ENCODE assay signal across 23 cellular contexts in the genomic region with DNA sequence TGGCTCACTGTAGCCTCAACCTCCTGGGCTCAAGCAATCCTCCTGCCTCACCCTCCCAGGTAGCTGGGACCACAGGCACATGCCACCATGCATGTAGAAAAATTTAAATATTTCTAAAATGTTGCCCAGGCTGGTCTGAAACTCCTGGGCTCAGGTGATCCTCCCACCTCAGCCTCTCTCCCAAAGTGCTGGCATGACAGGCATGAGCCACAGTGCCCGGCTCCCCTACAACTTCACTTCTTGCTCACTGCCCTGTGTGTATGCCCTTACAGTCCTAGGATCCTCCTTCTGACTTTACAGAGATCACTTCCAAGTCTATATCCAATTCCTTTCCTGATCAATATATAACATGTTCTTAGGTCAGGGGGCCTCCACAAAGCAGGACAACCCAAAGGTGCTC.
"Had no signal": no experiment of that assay in that cellular context is flagged by ENCODE, and none has a peak within 500 bp of the region (broad histone marks: within the 10 kb centered on the region; RNA-seq: fewer than 3 reads in every experiment).

No MANE protein-coding gene starts in this region.

- H3K4me1 ChIP-seq: SJCRH30 had no signal

- DNase-seq: activated CD4-positive, alpha-beta T cell treated with anti-CD3 and anti-CD28 coated beads, Interleukin-2, amount 10 ng/mL, durations not matched to agents 7 days and 5 days; activated CD4-positive, alpha-beta T cell treated with anti-CD3 and anti-CD28 coated beads, Interleukin-2, amount 50 U/mL, for 48 hours; activated CD8-positive, alpha-beta T cell treated with anti-CD3 and anti-CD28 coated beads, Interleukin-2, amount 10 ng/mL, durations not matched to agents 7 days and 5 days; activated gamma-delta T cell treated with Interleukin-2 at 50 U/mL for 16 hours; activated naive CD4-positive, alpha-beta T cell treated with anti-CD3 and anti-CD28 coated beads for 36 hours; activated T-cell treated with anti-CD3 and anti-CD28 coated beads for 4 hours; activated T-cell treated with anti-CD3 and anti-CD28 coated beads, Interleukin-2, amount 50 U/mL, for 4 hours; anterior cingulate cortex; central memory CD4-positive, alpha-beta T cell; NCI-H1092; NCI-H1436 treated with DMSO at 0.1 percent for 48 hours; NCI-H1694 treated with DMSO at 0.1 percent for 48 hours; NCI-H2029; NCI-H345; NCI-H526; NCI-H748 treated with DMSO at 0.1 percent for 48 hours; NK-92 treated with Interleukin-12 subunit alpha and Interleukin-12 subunit beta, amount 100 ng/mL, for 24 hours; SHP77; SJCRH30; T1000 had no signal

- H3K27ac ChIP-seq: SJCRH30, SK-N-MC had no signal

- H3K36me3 ChIP-seq: SJCRH30 had no signal

- ATAC-seq: activated CD8-positive, alpha-beta T cell treated with anti-CD3 and anti-CD28 coated beads, Interleukin-2, amount 10 ng/mL, durations not matched to agents 7 days and 5 days; activated naive CD4-positive, alpha-beta T cell treated with anti-CD3 and anti-CD28 coated beads, Interleukin-2, amount 50 U/mL, for 72 hours; activated T-cell treated with anti-CD3 and anti-CD28 coated beads, Interleukin-2, amount 50 U/mL, for 4 hours; K562 had no signal

- H3K9me3 ChIP-seq: SJCRH30 had no signal

- H3K27me3 ChIP-seq: SJCRH30 had no signal

- H3K4me3 ChIP-seq: K562, SJCRH30 had no signal
